In the genomic region with DNA sequence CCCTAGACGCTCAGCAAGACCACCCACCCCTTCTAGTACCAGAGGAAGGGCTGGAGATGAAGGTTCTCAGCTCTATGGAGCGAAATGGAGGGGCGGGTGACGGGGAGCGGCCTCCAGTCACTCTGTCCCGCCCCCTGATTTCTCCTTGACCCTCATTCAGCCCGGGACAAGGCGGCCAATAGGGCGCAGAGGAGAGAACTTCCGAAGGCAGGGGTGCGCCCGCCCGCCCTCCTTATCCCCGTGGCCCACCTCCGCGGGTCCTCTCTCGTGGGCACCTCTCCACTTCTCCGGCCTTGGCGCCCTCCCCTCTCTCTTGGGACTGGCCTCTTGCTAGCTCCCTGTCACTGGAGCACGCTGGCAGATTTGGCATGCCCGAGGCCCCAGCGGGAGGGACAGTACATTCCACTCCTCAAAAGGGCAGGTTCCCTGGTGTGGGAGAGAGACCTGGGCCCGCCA, we compare ENCODE assay signal across 1 cellular context.
TF ChIP-seq lines count a peak whose summit lies in the region.

No MANE protein-coding gene starts in this region.

TF ChIP-seq in GM23338, 12 proteins besides CTCF, POLR2A, EP300 and RAD21 (continued from another document):
- TF ChIP-seq ZNF462 (CRISPR knock-in tag; IDR thresholded peaks at IDR 0.05) (no peak), ZNF331 (CRISPR knock-in tag; IDR thresholded peaks at IDR 0.05; ENCODE audit: low read depth) (no peak), STAT1 (IDR thresholded peaks at IDR 0.05; ENCODE audit: unreplicated experiment) (no peak), JUNB (IDR thresholded peaks at IDR 0.05; ENCODE audit: unreplicated experiment) (no peak), REST (IDR thresholded peaks at IDR 0.05; ENCODE audit: unreplicated experiment) (no peak), CREB1 (CRISPR knock-in tag; IDR thresholded peaks at IDR 0.05; ENCODE audit: low read depth) (no peak), NANOG (IDR thresholded peaks at IDR 0.05; ENCODE audit: borderline replicate concordance) (no peak)
